In the genomic region with DNA sequence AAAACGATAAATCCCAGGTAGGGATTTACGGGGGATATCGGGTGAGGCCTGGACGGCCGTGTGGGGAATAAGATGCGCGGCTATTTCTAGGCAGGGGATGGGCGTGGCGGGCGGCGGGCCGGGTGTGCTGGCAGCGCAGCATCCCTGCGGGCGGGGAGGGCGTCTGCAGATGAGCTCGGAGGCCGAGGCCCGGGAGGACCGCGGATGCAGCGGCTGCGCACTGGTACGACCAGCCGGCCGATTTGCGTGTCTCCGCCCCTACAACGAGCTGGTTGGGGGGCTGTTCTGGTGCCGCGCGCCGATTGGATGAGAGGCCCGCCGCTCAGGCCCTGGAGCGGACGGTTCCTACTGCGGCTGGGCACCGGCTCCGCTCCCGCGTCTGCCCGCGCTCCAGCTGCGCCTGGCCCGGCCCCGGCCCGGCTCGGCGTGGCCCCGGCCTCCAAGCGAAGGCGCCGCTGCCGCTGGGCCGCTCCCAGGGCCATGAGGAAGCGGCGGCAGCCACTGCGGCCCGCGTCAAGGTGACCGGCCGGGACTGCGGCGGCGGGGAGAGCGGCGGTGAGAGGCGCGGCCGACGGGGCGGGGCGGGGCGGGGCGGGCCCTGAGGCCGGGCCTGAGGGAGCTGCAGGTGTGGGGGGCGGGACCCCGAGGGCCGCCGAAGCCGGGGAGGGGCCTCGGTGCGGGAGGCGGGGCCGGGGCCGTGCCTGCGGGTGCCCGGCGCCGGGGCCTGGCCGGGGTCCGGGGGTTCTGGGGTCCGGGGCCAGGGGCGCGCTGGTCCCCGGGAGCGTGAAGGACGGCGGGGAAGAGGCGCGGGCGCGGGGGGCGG, we compare ENCODE assay signal across 8 cellular contexts. TPM values are rescaled to one million over a fixed set of nuclear protein-coding genes. Genes with fewer than 3 reads are reported as not detected.
DNase-seq lines count a peak whose midpoint lies in the region; ATAC-seq and TF ChIP-seq lines count a peak whose summit lies in the region.

A gene with protein sequence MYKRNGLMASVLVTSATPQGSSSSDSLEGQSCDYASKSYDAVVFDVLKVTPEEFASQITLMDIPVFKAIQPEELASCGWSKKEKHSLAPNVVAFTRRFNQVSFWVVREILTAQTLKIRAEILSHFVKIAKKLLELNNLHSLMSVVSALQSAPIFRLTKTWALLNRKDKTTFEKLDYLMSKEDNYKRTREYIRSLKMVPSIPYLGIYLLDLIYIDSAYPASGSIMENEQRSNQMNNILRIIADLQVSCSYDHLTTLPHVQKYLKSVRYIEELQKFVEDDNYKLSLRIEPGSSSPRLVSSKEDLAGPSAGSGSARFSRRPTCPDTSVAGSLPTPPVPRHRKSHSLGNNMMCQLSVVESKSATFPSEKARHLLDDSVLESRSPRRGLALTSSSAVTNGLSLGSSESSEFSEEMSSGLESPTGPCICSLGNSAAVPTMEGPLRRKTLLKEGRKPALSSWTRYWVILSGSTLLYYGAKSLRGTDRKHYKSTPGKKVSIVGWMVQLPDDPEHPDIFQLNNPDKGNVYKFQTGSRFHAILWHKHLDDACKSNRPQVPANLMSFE (plus strand): TSS at position 325 of the 823 bp plus-strand sequence. CDS start 47,508 bp downstream, outside the sequence.

- no peaks in the 10 kb centered on the region for H3K79me2 ChIP-seq in trophoblast cell (ENCODE audit: control insufficient read depth, insufficient read depth, low read length, poor library complexity)

- DNase-seq in GM13976 (ENCODE audit: low spot score) (peak; percentile 98), NCI-H1436 treated with DMSO at 0.1 percent for 48 hours (lab: John Stamatoyannopoulos, UW) (peak; percentile 73), SW480 (ENCODE audit: low spot score) (peak; percentile 96), adrenal gland (peak; percentile 94 to 98 (median 97)), heart left ventricle (peak; percentile 97 to 98 (median 98)), trophoblast cell (peak; percentile 98 to 99), tibial nerve (ENCODE audit: low spot score in 2 of 2) (peak; percentile 85 to 88)

- no peak within 1 kb of the TSS for H2BK120ac ChIP-seq in trophoblast cell (ENCODE audit: insufficient read depth, low read length, poor library complexity)

- ATAC-seq in HG02852 (IDR thresholded peaks at IDR 0.05; ENCODE audit: unreplicated experiment) (peak; percentile 98), heart left ventricle (peak; percentile 99 to 100 (median 100))

- H3K27me3 ChIP-seq in adrenal gland: no peaks in the 10 kb centered on the region
- no peaks in the 10 kb centered on the region for H3K27me3 ChIP-seq in heart left ventricle
- no peaks in the 10 kb centered on the region for H3K27me3 ChIP-seq in trophoblast cell (ENCODE audit: insufficient read depth, low read length)
- H3K27me3 ChIP-seq in tibial nerve: no peaks in the 10 kb centered on the region

- peak in 1 of 2 donors; percentile 53 for TF ChIP-seq EP300 in tibial nerve (IDR thresholded peaks at IDR 0.05)

- WGBS in adrenal gland, 4 donors: 0 to 14% (median 1%) methylated on average over 7 to 101 of the region's 105 CpGs
- 0 to 2% (median 1%) methylated on average over 20 to 105 of the region's 105 CpGs for WGBS in heart left ventricle, 4 donors
- no CpG with 5 or more reads among the region's 105 CpGs for WGBS in trophoblast cell (ENCODE audit: extremely low coverage, insufficient coverage, insufficient read length)
- 0 to 1% methylated on average over 38 to 39 of the region's 105 CpGs for WGBS in tibial nerve, 2 donors

- H3K9me3 ChIP-seq in adrenal gland (replicated peaks in 1 of 3) (no peaks in the 10 kb centered on the region), heart left ventricle (peaks cover 0 to 6% (median 0%) of the 10 kb centered on the region in 12 donors), trophoblast cell (ENCODE audit: insufficient read depth, low read depth, low read length) (no peaks in the 10 kb centered on the region), tibial nerve (no peaks in the 10 kb centered on the region)

- H2AFZ ChIP-seq in trophoblast cell (ENCODE audit: insufficient read depth, low read length, poor library complexity): peak within 1 kb of the TSS; percentile 97

- H2BK12ac ChIP-seq in trophoblast cell (ENCODE audit: low read length): no peak within 1 kb of the TSS

- no peak within 1 kb of the TSS for H4K12ac ChIP-seq in trophoblast cell (ENCODE audit: low read depth, low read length)

- H3K4ac ChIP-seq in trophoblast cell (ENCODE audit: low read depth, low read length): no peak within 1 kb of the TSS

- H3K36me3 ChIP-seq in adrenal gland (replicated peaks in 1 of 2) (no peaks in the 10 kb centered on the region), heart left ventricle (no peaks in the 10 kb centered on the region), trophoblast cell (ENCODE audit: control insufficient read depth in 1 of 2, insufficient read depth in 2 of 2, low read length in 2 of 2) (no peaks in the 10 kb centered on the region), tibial nerve (no peaks in the 10 kb centered on the region)

- H3K27ac ChIP-seq in adrenal gland (peak within 1 kb of the TSS in 3 of 5 donors; percentile 63 to 89 (median 71)), heart left ventricle (peak within 1 kb of the TSS in 11 of 12 donors; percentile 46 to 85 (median 80)), trophoblast cell (ENCODE audit: low read depth, low read length) (peak within 1 kb of the TSS; percentile 27), tibial nerve (peak within 1 kb of the TSS in 2 of 4 donors; percentile 83)

- H4K91ac ChIP-seq in trophoblast cell (ENCODE audit: low read depth, low read length): no peak within 1 kb of the TSS

- H3K9ac ChIP-seq in trophoblast cell (ENCODE audit: low read length): no peak within 1 kb of the TSS

- TF ChIP-seq POLR2A in adrenal gland (IDR thresholded peaks at IDR 0.05) (no peak), heart left ventricle (IDR thresholded peaks at IDR 0.05) (peak in 1 of 2 donors; percentile 70), tibial nerve (IDR thresholded peaks at IDR 0.05) (peak in 1 of 2 donors; percentile 45)

- peak within 1 kb of the TSS in 2 of 4 donors; percentile 9 to 97 for H3K4me3 ChIP-seq in adrenal gland
- peak within 1 kb of the TSS in 11 of 12 donors; percentile 25 to 88 (median 63) for H3K4me3 ChIP-seq in heart left ventricle
- H3K4me3 ChIP-seq in trophoblast cell (ENCODE audit: low read depth, low read length): peak within 1 kb of the TSS; percentile 85
- H3K4me3 ChIP-seq in tibial nerve: peak within 1 kb of the TSS; percentile 29 to 81 (median 59)

- H4K8ac ChIP-seq in trophoblast cell (ENCODE audit: low read depth, low read length): peak within 1 kb of the TSS; percentile 61

- H3K4me1 ChIP-seq in adrenal gland (replicated peaks in 1 of 2) (no peaks in the 10 kb centered on the region), heart left ventricle (peaks cover 0 to 12% (median 7%) of the 10 kb centered on the region in 12 donors), trophoblast cell (ENCODE audit: control insufficient read depth in 1 of 2, insufficient read depth in 2 of 2, low read length in 2 of 2) (peaks cover 4 to 6% of the 10 kb centered on the region in 2 experiments), tibial nerve (peaks cover 0 to 15% (median 2%) of the 10 kb centered on the region in 4 donors)

- no peak within 1 kb of the TSS for H3K14ac ChIP-seq in trophoblast cell (ENCODE audit: low read length)

- TF ChIP-seq CTCF in GM13976 (IDR thresholded peaks at IDR 0.05; ENCODE audit: borderline replicate concordance, control extremely low read depth, extremely low read depth, insufficient read depth, missing control alignments) (no peak), adrenal gland (IDR thresholded peaks at IDR 0.05) (no peak), heart left ventricle (IDR thresholded peaks at IDR 0.05) (no peak), tibial nerve (IDR thresholded peaks at IDR 0.05) (peak in 2 of 5 experiments; percentile 18 to 31)

- no peak within 1 kb of the TSS for H3K23ac ChIP-seq in trophoblast cell (ENCODE audit: low read length)

- H2BK5ac ChIP-seq in trophoblast cell (ENCODE audit: low read depth, low read length, poor library complexity): peak within 1 kb of the TSS; percentile 24

- peak within 1 kb of the TSS; percentile 83 for H3K4me2 ChIP-seq in trophoblast cell (ENCODE audit: low read length)

- in situ Hi-C loops in GM13976 (cut with MboI; ENCODE audit: low sequenced_read_pairs, unreplicated experiment): no loop called here

- H3K18ac ChIP-seq in trophoblast cell (ENCODE audit: low read length): no peak within 1 kb of the TSS

- intact Hi-C loops in adrenal gland (cut with DNase I) (no loop called here), heart left ventricle (cut with DNase I) (loop anchor here in 2 of 10 donors (2.0 kb wide), 1 partner anchor 54 kb away; a partner anchor contains a TSS)

- peaks cover 2% of the 10 kb centered on the region for H3K79me1 ChIP-seq in trophoblast cell (ENCODE audit: low read length)

- H2AK5ac ChIP-seq in trophoblast cell (ENCODE audit: low read length): no peak within 1 kb of the TSS

RNA-seq across cellular contexts. Expression of the gene that starts here (rescaled TPM):
- total RNA-seq in adrenal gland: 1 to 10 TPM; 3.1 to 7.8 (median 5.4) TPM
- 1 to 10 TPM; 2.8 to 4.4 (median 3.5) TPM for polyA plus RNA-seq in adrenal gland
- 10 to 100 TPM in 8 of 9 donors, 1 to 10 TPM in 1; 9.7 to 21.8 (median 14.4) TPM for total RNA-seq in heart left ventricle
- 10 to 100 TPM in 1 of 2 donors, 1 to 10 TPM in 1; 8.0 to 15.8 TPM for polyA plus RNA-seq in heart left ventricle
- polyA plus RNA-seq in trophoblast cell (2013): 2.5 and 2.9 TPM in 2 replicates
- total RNA-seq in tibial nerve: 1 to 10 TPM; 3.3 to 9.8 (median 6.7) TPM
